In the genomic region with DNA sequence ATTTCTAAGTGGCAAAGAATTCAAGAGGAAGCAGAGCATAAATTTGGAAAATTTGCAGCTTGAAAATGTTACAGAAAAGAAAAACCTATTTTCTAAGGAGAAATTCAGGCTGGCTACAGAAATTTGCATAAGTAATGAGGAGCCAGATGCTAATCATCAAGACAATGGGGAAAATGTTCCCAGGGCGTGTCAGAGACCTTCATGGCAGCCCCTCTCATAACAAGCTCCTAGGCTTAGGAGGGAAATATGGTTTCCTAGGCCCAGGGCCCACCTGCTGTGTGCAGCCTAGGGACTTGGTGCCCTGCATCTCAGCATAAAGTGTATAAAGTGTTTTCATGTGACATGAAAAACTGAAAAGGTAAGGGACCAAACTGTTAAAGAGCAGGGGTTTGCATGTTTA, we compare ENCODE assay signal across 32 cellular contexts.
"Had no signal": no experiment of that assay in that cellular context is flagged by ENCODE, and none has a peak within 500 bp of the region (broad histone marks: within the 10 kb centered on the region; RNA-seq: fewer than 3 reads in every experiment).

No MANE protein-coding gene starts in this region.

- ATAC-seq: activated CD4-positive, alpha-beta T cell treated with anti-CD3 and anti-CD28 coated beads for 36 hours; activated CD4-positive, CD25-positive, alpha-beta regulatory T cell treated with anti-CD3 and anti-CD28 coated beads, Interleukin-2, amount 50 U/mL, for 24 hours; activated CD8-positive, alpha-beta memory T cell treated with anti-CD3 and anti-CD28 coated beads, Interleukin-2, amount 10 ng/mL, durations not matched to agents 7 days and 5 days; activated CD8-positive, alpha-beta T cell treated with anti-CD3 and anti-CD28 coated beads, Interleukin-2, amount 10 ng/mL, durations not matched to agents 7 days and 5 days; activated naive CD8-positive, alpha-beta T cell treated with anti-CD3 and anti-CD28 coated beads, Interleukin-2, amount 50 U/mL, for 24 hours; T-cell; T-helper 17 cell had no signal

- H3K4me1 ChIP-seq: ascending aorta, breast epithelium had no signal

- H3K36me3 ChIP-seq: ascending aorta, brain microvascular endothelial cell, breast epithelium had no signal

- H3K4me3 ChIP-seq: ascending aorta, breast epithelium had no signal

- DNase-seq: activated CD4-positive, alpha-beta memory T cell treated with anti-CD3 and anti-CD28 coated beads, Interleukin-2, amount 10 ng/mL, durations not matched to agents 7 days and 5 days; activated CD4-positive, alpha-beta T cell treated with anti-CD3 and anti-CD28 coated beads for 1 hour; activated CD4-positive, alpha-beta T cell treated with anti-CD3 and anti-CD28 coated beads for 36 hours; activated CD4-positive, alpha-beta T cell treated with anti-CD3 and anti-CD28 coated beads for 48 hours; activated CD4-positive, alpha-beta T cell treated with anti-CD3 and anti-CD28 coated beads, Interleukin-2, amount 10 ng/mL, durations not matched to agents 7 days and 5 days; activated CD4-positive, alpha-beta T cell treated with anti-CD3 and anti-CD28 coated beads, Interleukin-2, amount 50 U/mL, for 48 hours; activated CD4-positive, CD25-positive, alpha-beta regulatory T cell; activated CD8-positive, alpha-beta memory T cell treated with anti-CD3 and anti-CD28 coated beads for 24 hours; activated CD8-positive, alpha-beta memory T cell treated with anti-CD3 and anti-CD28 coated beads, Interleukin-2, amount 10 ng/mL, durations not matched to agents 7 days and 5 days; activated CD8-positive, alpha-beta memory T cell treated with anti-CD3 and anti-CD28 coated beads, Interleukin-2, amount 50 U/mL, for 48 hours; activated CD8-positive, alpha-beta T cell treated with anti-CD3 and anti-CD28 coated beads, Interleukin-2, amount 10 ng/mL, durations not matched to agents 7 days and 5 days; activated effector memory CD4-positive, alpha-beta T cell treated with Interleukin-2 at 50 U/mL for 16 hours; activated gamma-delta T cell; activated naive CD4-positive, alpha-beta T cell treated with anti-CD3 and anti-CD28 coated beads, Interleukin-2, amount 10 ng/mL, durations not matched to agents 7 days and 5 days; activated naive CD4-positive, alpha-beta T cell treated with Interleukin-2 at 50 U/mL for 16 hours; activated naive CD8-positive, alpha-beta T cell treated with anti-CD3 and anti-CD28 coated beads, Interleukin-2, amount 10 ng/mL, durations not matched to agents 7 days and 5 days; activated naive CD8-positive, alpha-beta T cell treated with anti-CD3 and anti-CD28 coated beads, Interleukin-2, amount 50 U/mL, for 24 hours; activated T-cell treated with anti-CD3 and anti-CD28 coated beads, Interleukin-2, amount 50 U/mL, for 24 hours; activated T-cell treated with anti-CD3 and anti-CD28 coated beads, Interleukin-2, amount 50 U/mL, for 48 hours; amygdala; anterior cingulate cortex; brain microvascular endothelial cell; central memory CD4-positive, alpha-beta T cell; T-cell; T-helper 17 cell had no signal

- H3K27me3 ChIP-seq: ascending aorta, brain microvascular endothelial cell, breast epithelium had no signal

- H3K4me1 Mint-ChIP-seq: activated CD4-positive, alpha-beta memory T cell treated with anti-CD3 and anti-CD28 coated beads, Interleukin-2, amount 10 ng/mL, durations not matched to agents 7 days and 5 days; activated CD4-positive, alpha-beta T cell treated with anti-CD3 and anti-CD28 coated beads for 36 hours; activated CD4-positive, alpha-beta T cell treated with anti-CD3 and anti-CD28 coated beads, Interleukin-2, amount 10 ng/mL, durations not matched to agents 7 days and 5 days; activated CD8-positive, alpha-beta memory T cell treated with anti-CD3 and anti-CD28 coated beads, Interleukin-2, amount 10 ng/mL, durations not matched to agents 7 days and 5 days; activated naive CD4-positive, alpha-beta T cell treated with anti-CD3 and anti-CD28 coated beads, Interleukin-2, amount 10 ng/mL, durations not matched to agents 7 days and 5 days; activated naive CD4-positive, alpha-beta T cell treated with anti-CD3 and anti-CD28 coated beads, Interleukin-2, amount 50 U/mL, for 24 hours; activated naive CD8-positive, alpha-beta T cell treated with anti-CD3 and anti-CD28 coated beads, Interleukin-2, amount 10 ng/mL, durations not matched to agents 7 days and 5 days; activated naive CD8-positive, alpha-beta T cell treated with anti-CD3 and anti-CD28 coated beads, Interleukin-2, amount 50 U/mL, for 24 hours; T-cell; T-helper 17 cell had no signal

- H3K36me3 Mint-ChIP-seq: activated CD8-positive, alpha-beta memory T cell treated with anti-CD3 and anti-CD28 coated beads, Interleukin-2, amount 10 ng/mL, durations not matched to agents 7 days and 5 days; activated naive CD4-positive, alpha-beta T cell treated with anti-CD3 and anti-CD28 coated beads, Interleukin-2, amount 10 ng/mL, durations not matched to agents 7 days and 5 days; activated naive CD4-positive, alpha-beta T cell treated with anti-CD3 and anti-CD28 coated beads, Interleukin-2, amount 50 U/mL, for 24 hours; activated naive CD8-positive, alpha-beta T cell; activated naive CD8-positive, alpha-beta T cell treated with anti-CD3 and anti-CD28 coated beads, Interleukin-2, amount 10 ng/mL, durations not matched to agents 7 days and 5 days; T-cell had no signal

- H3K4me3 Mint-ChIP-seq: activated CD4-positive, alpha-beta memory T cell treated with anti-CD3 and anti-CD28 coated beads, Interleukin-2, amount 10 ng/mL, durations not matched to agents 7 days and 5 days; activated CD4-positive, alpha-beta T cell treated with anti-CD3 and anti-CD28 coated beads for 36 hours; activated CD4-positive, alpha-beta T cell treated with anti-CD3 and anti-CD28 coated beads, Interleukin-2, amount 10 ng/mL, durations not matched to agents 7 days and 5 days; activated CD8-positive, alpha-beta memory T cell treated with anti-CD3 and anti-CD28 coated beads, Interleukin-2, amount 10 ng/mL, durations not matched to agents 7 days and 5 days; activated CD8-positive, alpha-beta T cell treated with anti-CD3 and anti-CD28 coated beads, Interleukin-2, amount 10 ng/mL, durations not matched to agents 7 days and 5 days; activated naive CD4-positive, alpha-beta T cell treated with anti-CD3 and anti-CD28 coated beads, Interleukin-2, amount 10 ng/mL, durations not matched to agents 7 days and 5 days; activated naive CD4-positive, alpha-beta T cell treated with anti-CD3 and anti-CD28 coated beads, Interleukin-2, amount 50 U/mL, for 24 hours; activated naive CD8-positive, alpha-beta T cell; activated naive CD8-positive, alpha-beta T cell treated with anti-CD3 and anti-CD28 coated beads, Interleukin-2, amount 10 ng/mL, durations not matched to agents 7 days and 5 days; activated naive CD8-positive, alpha-beta T cell treated with anti-CD3 and anti-CD28 coated beads, Interleukin-2, amount 50 U/mL, for 24 hours; activated T-cell treated with anti-CD3 and anti-CD28 coated beads, Interleukin-2, amount 50 U/mL, for 24 hours; T-cell; T-helper 17 cell had no signal

- H3K9me3 ChIP-seq: ascending aorta, breast epithelium had no signal

- H3K27me3 Mint-ChIP-seq: activated CD4-positive, alpha-beta memory T cell treated with anti-CD3 and anti-CD28 coated beads, Interleukin-2, amount 10 ng/mL, durations not matched to agents 7 days and 5 days; activated CD4-positive, alpha-beta T cell treated with anti-CD3 and anti-CD28 coated beads for 36 hours; activated CD4-positive, alpha-beta T cell treated with anti-CD3 and anti-CD28 coated beads, Interleukin-2, amount 10 ng/mL, durations not matched to agents 7 days and 5 days; activated CD8-positive, alpha-beta memory T cell treated with anti-CD3 and anti-CD28 coated beads, Interleukin-2, amount 10 ng/mL, durations not matched to agents 7 days and 5 days; activated naive CD4-positive, alpha-beta T cell treated with anti-CD3 and anti-CD28 coated beads, Interleukin-2, amount 10 ng/mL, durations not matched to agents 7 days and 5 days; activated naive CD4-positive, alpha-beta T cell treated with anti-CD3 and anti-CD28 coated beads, Interleukin-2, amount 50 U/mL, for 24 hours; activated naive CD8-positive, alpha-beta T cell; activated naive CD8-positive, alpha-beta T cell treated with anti-CD3 and anti-CD28 coated beads, Interleukin-2, amount 10 ng/mL, durations not matched to agents 7 days and 5 days; activated naive CD8-positive, alpha-beta T cell treated with anti-CD3 and anti-CD28 coated beads, Interleukin-2, amount 50 U/mL, for 24 hours; activated T-cell treated with anti-CD3 and anti-CD28 coated beads, Interleukin-2, amount 50 U/mL, for 24 hours; T-cell; T-helper 17 cell had no signal

- H3K27ac Mint-ChIP-seq: activated CD4-positive, alpha-beta memory T cell treated with anti-CD3 and anti-CD28 coated beads, Interleukin-2, amount 10 ng/mL, durations not matched to agents 7 days and 5 days; activated CD4-positive, alpha-beta T cell treated with anti-CD3 and anti-CD28 coated beads for 36 hours; activated CD4-positive, alpha-beta T cell treated with anti-CD3 and anti-CD28 coated beads, Interleukin-2, amount 10 ng/mL, durations not matched to agents 7 days and 5 days; activated CD8-positive, alpha-beta memory T cell treated with anti-CD3 and anti-CD28 coated beads, Interleukin-2, amount 10 ng/mL, durations not matched to agents 7 days and 5 days; activated CD8-positive, alpha-beta T cell treated with anti-CD3 and anti-CD28 coated beads, Interleukin-2, amount 10 ng/mL, durations not matched to agents 7 days and 5 days; activated naive CD4-positive, alpha-beta T cell treated with anti-CD3 and anti-CD28 coated beads, Interleukin-2, amount 10 ng/mL, durations not matched to agents 7 days and 5 days; activated naive CD4-positive, alpha-beta T cell treated with anti-CD3 and anti-CD28 coated beads, Interleukin-2, amount 50 U/mL, for 24 hours; activated naive CD8-positive, alpha-beta T cell; activated naive CD8-positive, alpha-beta T cell treated with anti-CD3 and anti-CD28 coated beads, Interleukin-2, amount 10 ng/mL, durations not matched to agents 7 days and 5 days; activated naive CD8-positive, alpha-beta T cell treated with anti-CD3 and anti-CD28 coated beads, Interleukin-2, amount 50 U/mL, for 24 hours; activated T-cell treated with anti-CD3 and anti-CD28 coated beads, Interleukin-2, amount 50 U/mL, for 24 hours; activated T-helper 2 cell treated with anti-CD3 and anti-CD28 coated beads, Interferon-gamma antibody, Interleukin-2, Interleukin-4, amounts not matched to agents 10 μg/mL and 5 μg/mL and 100 μg/mL, durations not matched to agents 14 hours and 24 hours and 36 hours; T-cell; T-helper 17 cell had no signal

- H3K27ac ChIP-seq: ascending aorta, brain microvascular endothelial cell, breast epithelium, VCaP had no signal
